Comparison of ENCODE assay signal across 15 cellular contexts in genomic region chr1:9367806-9368205, GRCh38.
DNase-seq lines count a peak whose midpoint lies in the region; ATAC-seq and TF ChIP-seq lines count a peak whose summit lies in the region.
"Had no signal": no experiment of that assay in that cellular context is flagged by ENCODE, and none has a peak within 500 bp of the region (broad histone marks: within the 10 kb centered on the region; RNA-seq: fewer than 3 reads in every experiment).

No MANE protein-coding gene starts in this region.

- intact Hi-C loops in Right ventricle myocardium inferior (cut with DNase I), result no loop called here
- intact Hi-C loops in heart right ventricle (cut with DNase I), result no loop called here
- intact Hi-C loops in IMR-90 (cut with micrococcal nuclease), result no loop called here
- intact Hi-C loops in esophagus squamous epithelium (cut with DNase I), result no loop called here
- intact Hi-C loops in activated naive CD4-positive, alpha-beta T cell treated with anti-CD3 and anti-CD28 coated beads for 36 hours (cut with micrococcal nuclease), result no loop called here

- no peak overlapping the region for H3K4me3 Mint-ChIP-seq in osteocyte (ENCODE audit: unreplicated experiment)
- H3K4me3 Mint-ChIP-seq in activated naive CD4-positive, alpha-beta T cell treated with anti-CD3 and anti-CD28 coated beads for 36 hours, result no peak overlapping the region
- H3K4me3 Mint-ChIP-seq: IgD-negative memory B cell had no signal

- H4K5ac ChIP-seq in IMR-90 (ENCODE audit: low read depth, low read length), result no peak overlapping the region

- TF ChIP-seq CTCF in heart right ventricle (IDR thresholded peaks at IDR 0.05) (no peak), IMR-90 (conservative IDR thresholded peaks at IDR 0.05; ENCODE audit: low read depth, low read length) (no peak), esophagus squamous epithelium (IDR thresholded peaks at IDR 0.05) (no peak), osteocyte (IDR thresholded peaks at IDR 0.05) (no peak)

- no peak overlapping the region for H3K4me3 ChIP-seq in heart right ventricle
- H3K4me3 ChIP-seq in IMR-90 (ENCODE audit: insufficient read depth, low read depth, low read length), result no peak overlapping the region
- H3K4me3 ChIP-seq in esophagus squamous epithelium, result no peak overlapping the region
- H3K4me3 ChIP-seq: GM23248 had no signal

- no TSS peak for BruUV-seq in IMR-90 (replicated peaks; lab: Mats Ljungman, UMichigan)

- no peak overlapping the region for H2BK20ac ChIP-seq in IMR-90 (ENCODE audit: low read depth, low read length)

- no peak overlapping the region for H3K23ac ChIP-seq in IMR-90 (ENCODE audit: low read depth, low read length)

- no peak overlapping the region for H3K18ac ChIP-seq in IMR-90 (ENCODE audit: low read depth, low read length)

- dilution Hi-C loops in IMR-90 (cut with HindIII; ENCODE audit: low sequenced_read_pairs, unreplicated experiment), result no loop called here

- POLR2A ChIA-PET in IMR-90 (lab: Charles Lee; ENCODE audit: unreplicated experiment), result no interaction called here

- peaks cover 17% of the 10 kb centered on the region for H3K36me3 Mint-ChIP-seq in osteocyte (ENCODE audit: unreplicated experiment)
- H3K36me3 Mint-ChIP-seq in activated naive CD4-positive, alpha-beta T cell treated with anti-CD3 and anti-CD28 coated beads for 36 hours (ENCODE audit: low read depth), result no peaks in the 10 kb centered on the region

- TF ChIP-seq POLR2A in IMR-90 (IDR thresholded peaks at IDR 0.05; ENCODE audit: low read depth, low read length), result no peak
- no peak for TF ChIP-seq POLR2A in esophagus squamous epithelium (IDR thresholded peaks at IDR 0.05)

- no peaks in the 10 kb centered on the region for H3K9me3 ChIP-seq in heart right ventricle
- H3K9me3 ChIP-seq in IMR-90 (ENCODE audit: control insufficient read depth, insufficient read depth, low read length), result no peaks in the 10 kb centered on the region
- no peaks in the 10 kb centered on the region for H3K9me3 ChIP-seq in esophagus squamous epithelium
- H3K9me3 ChIP-seq: Caco-2 had no signal

- no peak overlapping the region for H4K8ac ChIP-seq in IMR-90 (ENCODE audit: low read depth in 2 of 2, low read length in 2 of 2)

- H3K79me1 ChIP-seq in IMR-90 (ENCODE audit: low read depth in 1 of 2, low read length in 2 of 2), result peaks cover 14 to 60% of the 10 kb centered on the region in 2 experiments

- TF ChIP-seq RAD21 in IMR-90 (IDR thresholded peaks at IDR 0.05; ENCODE audit: low read length), result no peak

- no peak overlapping the region for H3K56ac ChIP-seq in IMR-90 (ENCODE audit: extremely low read depth, insufficient read depth, low read length)

- in situ Hi-C loops in IMR-90 (cut with MboI; ENCODE audit: low sequenced_read_pairs), result no loop called here

- H3K27ac ChIP-seq in heart right ventricle (no peak overlapping the region), IMR-90 (ENCODE audit: insufficient read depth, low read length) (no peak overlapping the region), esophagus squamous epithelium (peak overlapping the region in 3 of 4 donors; percentile 19 to 89 (median 68))
- H3K27ac ChIP-seq: GM23248 had no signal

- H3K9me1 ChIP-seq in IMR-90 (ENCODE audit: insufficient read depth, low read length), result peaks cover 20% of the 10 kb centered on the region

- H3K36me3 ChIP-seq in heart right ventricle, result peaks cover 0 to 30% (median 5%) of the 10 kb centered on the region in 9 donors
- peaks cover 14% of the 10 kb centered on the region for H3K36me3 ChIP-seq in IMR-90 (ENCODE audit: control insufficient read depth, insufficient read depth, low read length)
- peaks cover 7 to 31% (median 10%) of the 10 kb centered on the region in 3 donors for H3K36me3 ChIP-seq in esophagus squamous epithelium

- peaks cover 32% of the 10 kb centered on the region for H3K4me1 Mint-ChIP-seq in osteocyte (ENCODE audit: unreplicated experiment)
- peaks cover 9% of the 10 kb centered on the region for H3K4me1 Mint-ChIP-seq in activated naive CD4-positive, alpha-beta T cell treated with anti-CD3 and anti-CD28 coated beads for 36 hours (ENCODE audit: low read depth)

- H2BK5ac ChIP-seq in IMR-90 (ENCODE audit: low read depth, low read length, poor library complexity, severe bottlenecking), result no peak overlapping the region

- H4K91ac ChIP-seq in IMR-90 (ENCODE audit: insufficient read depth, low read depth, low read length), result no peak overlapping the region

- 85 to 92% methylated on average over 9 of the region's 9 CpGs for WGBS in heart right ventricle, 2 donors
- 97% methylated on average over 5 of the region's 9 CpGs; no CpG with 5 or more reads in 1 of the 2 experiments for WGBS in IMR-90 (ENCODE audit: extremely low coverage in 2 of 2, insufficient read length in 1 of 2), 2 experiments
- WGBS in esophagus squamous epithelium, 2 donors, result 51 to 65% methylated on average over 4 of the region's 9 CpGs

- H2AFZ ChIP-seq in IMR-90 (replicated peaks; ENCODE audit: low read length, poor library complexity), result peak overlapping the region; percentile 72
- H2AFZ ChIP-seq: GM23248 had no signal

- no peaks in the 10 kb centered on the region for H3K27me3 ChIP-seq in heart right ventricle
- no peaks in the 10 kb centered on the region for H3K27me3 ChIP-seq in IMR-90 (ENCODE audit: control insufficient read depth, insufficient read depth, low read length)
- no peaks in the 10 kb centered on the region for H3K27me3 ChIP-seq in esophagus squamous epithelium

- ATAC-seq in Right ventricle myocardium inferior (no peak), heart right ventricle (no peak), IMR-90 (ENCODE audit: low read depth) (no peak)
- ATAC-seq in activated CD4-positive, CD25-positive, alpha-beta regulatory T cell treated with anti-CD3 and anti-CD28 coated beads, Interleukin-2, amount 50 U/mL, for 24 hours, result no peak

- peaks cover 52% of the 10 kb centered on the region for H4K20me1 ChIP-seq in IMR-90 (ENCODE audit: insufficient read depth, low read length)

- no peaks in the 10 kb centered on the region for H3K9me3 Mint-ChIP-seq in osteocyte (ENCODE audit: unreplicated experiment)
- no peaks in the 10 kb centered on the region for H3K9me3 Mint-ChIP-seq in activated naive CD4-positive, alpha-beta T cell treated with anti-CD3 and anti-CD28 coated beads for 36 hours
- H3K9me3 Mint-ChIP-seq: CD4-positive, alpha-beta T cell; IgD-negative memory B cell had no signal

- no peak overlapping the region for H2BK120ac ChIP-seq in IMR-90 (ENCODE audit: low read depth, low read length)

- CTCF ChIA-PET in IMR-90 (lab: Yijun Ruan, JAX), result no interaction called here
- CTCF ChIA-PET in activated naive CD4-positive, alpha-beta T cell treated with anti-CD3 and anti-CD28 coated beads for 36 hours (lab: Charles Lee), result interaction anchor here (0.6 kb wide), 1 partner anchor 279 kb away, joined by 4 read pairs; no protein-coding TSS in a partner anchor

- peak; percentile 56 for DNase-seq in Right ventricle myocardium inferior (ENCODE audit: missing footprints)
- no peak for DNase-seq in heart right ventricle
- DNase-seq in IMR-90, result no peak
- no peak for DNase-seq in esophagus squamous epithelium (lab: John Stamatoyannopoulos, UW)
- DNase-seq in osteocyte (ENCODE audit: extremely low spot score, unreplicated experiment), result no peak
- no peak for DNase-seq in activated naive CD4-positive, alpha-beta T cell treated with anti-CD3 and anti-CD28 coated beads for 36 hours
- no peak for DNase-seq in activated CD4-positive, alpha-beta T cell treated with anti-CD3 and anti-CD28 coated beads for 1 hour
- DNase-seq: 8988T; C1 segment of cervical spinal cord; Caco-2; CD4-positive, alpha-beta T cell; GM23248; HCEC 1CT had no signal

- H2AK9ac ChIP-seq in IMR-90 (replicated peaks; ENCODE audit: low read depth, low read length, poor library complexity), result no peak overlapping the region

- H3K4me1 ChIP-seq in heart right ventricle (peaks cover 0 to 28% (median 16%) of the 10 kb centered on the region in 9 donors), IMR-90 (ENCODE audit: control insufficient read depth, insufficient read depth, low read length) (peaks cover 4% of the 10 kb centered on the region; the same call in 1 of the 2 replicates), esophagus squamous epithelium (peaks cover 21 to 91% (median 53%) of the 10 kb centered on the region in 3 donors)
- H3K4me1 ChIP-seq: Caco-2 had no signal

- no peak overlapping the region for H3K9ac ChIP-seq in IMR-90 (ENCODE audit: low read depth, low read length)
- H3K9ac ChIP-seq: GM23248 had no signal

- H3K4me2 ChIP-seq in IMR-90 (ENCODE audit: low read depth, low read length), result no peak overlapping the region

- no peak overlapping the region for H3K4ac ChIP-seq in IMR-90 (ENCODE audit: low read depth, low read length)

- H3K14ac ChIP-seq in IMR-90 (replicated peaks; ENCODE audit: low read depth, low read length), result no peak overlapping the region

- no peak overlapping the region for H2AK5ac ChIP-seq in IMR-90 (ENCODE audit: low read depth, low read length)

- no peak overlapping the region for H2BK15ac ChIP-seq in IMR-90 (ENCODE audit: low read depth, low read length)

- no peaks in the 10 kb centered on the region for H3K27me3 Mint-ChIP-seq in osteocyte (ENCODE audit: unreplicated experiment)
- H3K27me3 Mint-ChIP-seq in activated naive CD4-positive, alpha-beta T cell treated with anti-CD3 and anti-CD28 coated beads for 36 hours (ENCODE audit: low read depth), result no peaks in the 10 kb centered on the region
- H3K27me3 Mint-ChIP-seq: CD4-positive, alpha-beta T cell; IgD-negative memory B cell had no signal

- peak overlapping the region; percentile 38 for H3K27ac Mint-ChIP-seq in osteocyte (ENCODE audit: unreplicated experiment)
- H3K27ac Mint-ChIP-seq in activated naive CD4-positive, alpha-beta T cell treated with anti-CD3 and anti-CD28 coated beads for 36 hours, result no peak overlapping the region
- H3K27ac Mint-ChIP-seq: CD4-positive, alpha-beta T cell; IgD-negative memory B cell had no signal

TF ChIP-seq in IMR-90, 13 proteins besides CTCF, POLR2A, EP300 and RAD21 (continues in another document):
- no peak for TF ChIP-seq CEBPB (IDR thresholded peaks at IDR 0.05; ENCODE audit: low read depth, low read length)
- no peak for TF ChIP-seq FOS (IDR thresholded peaks at IDR 0.05; ENCODE audit: low read depth, low read length)
- TF ChIP-seq MAZ (IDR thresholded peaks at IDR 0.05; ENCODE audit: borderline replicate concordance, low read depth, low read length), result no peak
- TF ChIP-seq MAFK (IDR thresholded peaks at IDR 0.05; ENCODE audit: low read depth, low read length), result no peak
- no peak for TF ChIP-seq SMC3 (IDR thresholded peaks at IDR 0.05; ENCODE audit: low read depth, low read length)
- TF ChIP-seq, protein P1, sequence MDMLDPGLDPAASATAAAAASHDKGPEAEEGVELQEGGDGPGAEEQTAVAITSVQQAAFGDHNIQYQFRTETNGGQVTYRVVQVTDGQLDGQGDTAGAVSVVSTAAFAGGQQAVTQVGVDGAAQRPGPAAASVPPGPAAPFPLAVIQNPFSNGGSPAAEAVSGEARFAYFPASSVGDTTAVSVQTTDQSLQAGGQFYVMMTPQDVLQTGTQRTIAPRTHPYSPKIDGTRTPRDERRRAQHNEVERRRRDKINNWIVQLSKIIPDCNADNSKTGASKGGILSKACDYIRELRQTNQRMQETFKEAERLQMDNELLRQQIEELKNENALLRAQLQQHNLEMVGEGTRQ (IDR thresholded peaks at IDR 0.05; ENCODE audit: low read depth, low read length), result no peak
- no peak for TF ChIP-seq RCOR1 (IDR thresholded peaks at IDR 0.05; ENCODE audit: insufficient replicate concordance, low read length)
- no peak for TF ChIP-seq CHD1 (IDR thresholded peaks at IDR 0.05; ENCODE audit: low read depth, low read length)

Comparison
In these comparisons a context has a peak if more than half of its experiments do, and no peak if none do; other contexts are left out.
1. H3K27ac ChIP-seq: peak in esophagus squamous epithelium (3 of 4); none in heart right ventricle (0 of 10) and IMR-90 (single experiment).